23 cellular contexts compared by ENCODE assay signal in the genomic region with DNA sequence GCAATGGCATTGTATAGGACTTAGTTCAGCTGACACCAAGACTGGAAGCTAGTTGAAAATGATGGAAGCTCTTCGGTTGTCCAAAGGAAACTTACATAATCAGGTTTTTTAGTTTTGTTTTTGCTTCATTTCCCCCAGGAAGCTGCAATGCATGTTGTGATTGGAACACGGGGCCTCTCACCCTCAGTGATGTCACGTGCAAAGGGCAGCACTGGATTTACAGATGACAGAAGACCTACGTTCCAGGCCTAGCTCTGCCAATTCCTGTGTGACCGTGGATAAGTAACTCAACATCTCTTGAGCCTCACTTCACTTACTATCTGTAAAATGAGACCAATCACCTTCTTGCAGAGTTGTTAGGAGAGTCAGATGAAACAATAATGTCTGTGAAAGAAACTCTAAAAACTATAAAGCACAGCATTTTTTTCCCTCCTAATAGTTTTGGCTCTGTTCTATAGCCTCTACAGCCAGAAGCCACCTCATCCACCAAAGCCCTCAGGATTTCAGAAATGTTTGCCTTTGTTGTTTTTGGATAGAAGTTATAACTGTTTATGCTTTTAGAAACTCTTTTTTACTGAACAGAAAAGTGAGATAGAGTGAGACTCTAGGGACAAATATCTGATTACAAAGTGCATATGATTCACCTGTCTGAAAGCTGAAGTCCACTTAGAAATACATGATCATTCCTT.
"Had no signal": no experiment of that assay in that cellular context is flagged by ENCODE, and none has a peak within 500 bp of the region (broad histone marks: within the 10 kb centered on the region; RNA-seq: fewer than 3 reads in every experiment).

No MANE protein-coding gene starts in this region.

- H3K27ac ChIP-seq: adrenal gland, KMS-11, SJCRH30, VCaP had no signal

- H3K9me3 ChIP-seq: adrenal gland, SJCRH30, SK-N-SH had no signal

- H3K27me3 Mint-ChIP-seq: activated CD4-positive, alpha-beta memory T cell treated with anti-CD3 and anti-CD28 coated beads, Interleukin-2, amount 10 ng/mL, durations not matched to agents 7 days and 5 days; activated CD4-positive, alpha-beta T cell treated with anti-CD3 and anti-CD28 coated beads, Interleukin-2, amount 10 ng/mL, durations not matched to agents 7 days and 5 days; activated T-helper 17 cell treated with anti-CD3 and anti-CD28 coated beads, Interleukin-2, amount 50 U/mL, for 72 hours; central memory CD8-positive, alpha-beta T cell had no signal

- H3K4me3 ChIP-seq: adrenal gland, SJCRH30 had no signal

- H3K27ac Mint-ChIP-seq: activated CD4-positive, alpha-beta memory T cell treated with anti-CD3 and anti-CD28 coated beads, Interleukin-2, amount 10 ng/mL, durations not matched to agents 7 days and 5 days; activated CD4-positive, alpha-beta T cell treated with anti-CD3 and anti-CD28 coated beads, Interleukin-2, amount 10 ng/mL, durations not matched to agents 7 days and 5 days; activated naive CD4-positive, alpha-beta T cell treated with anti-CD3 and anti-CD28 coated beads for 36 hours; activated naive CD8-positive, alpha-beta T cell treated with anti-CD3 and anti-CD28 coated beads for 36 hours; activated T-helper 17 cell treated with anti-CD3 and anti-CD28 coated beads, Interleukin-2, amount 50 U/mL, for 72 hours had no signal

- H3K27me3 ChIP-seq: adrenal gland, SJCRH30 had no signal

- H3K9ac ChIP-seq: KMS-11, SK-N-SH had no signal

- H3K4me3 Mint-ChIP-seq: activated CD4-positive, alpha-beta memory T cell treated with anti-CD3 and anti-CD28 coated beads, Interleukin-2, amount 10 ng/mL, durations not matched to agents 7 days and 5 days; activated CD4-positive, alpha-beta T cell treated with anti-CD3 and anti-CD28 coated beads, Interleukin-2, amount 10 ng/mL, durations not matched to agents 7 days and 5 days; activated naive CD4-positive, alpha-beta T cell treated with anti-CD3 and anti-CD28 coated beads for 36 hours; activated naive CD8-positive, alpha-beta T cell treated with anti-CD3 and anti-CD28 coated beads for 36 hours; activated T-helper 17 cell treated with anti-CD3 and anti-CD28 coated beads, Interleukin-2, amount 50 U/mL, for 72 hours; central memory CD8-positive, alpha-beta T cell had no signal

- DNase-seq: activated CD4-positive, alpha-beta memory T cell treated with anti-CD3 and anti-CD28 coated beads, Interleukin-2, amount 10 ng/mL, durations not matched to agents 7 days and 5 days; activated CD4-positive, alpha-beta T cell treated with anti-CD3 and anti-CD28 coated beads, Interleukin-2, amount 10 ng/mL, durations not matched to agents 7 days and 5 days; activated CD4-positive, CD25-positive, alpha-beta regulatory T cell; activated gamma-delta T cell; activated naive CD4-positive, alpha-beta T cell treated with anti-CD3 and anti-CD28 coated beads for 36 hours; activated naive CD8-positive, alpha-beta T cell treated with anti-CD3 and anti-CD28 coated beads for 36 hours; activated T-cell treated with anti-CD3 and anti-CD28 coated beads for 4 hours; activated T-cell treated with anti-CD3 and anti-CD28 coated beads, Interleukin-2, amount 50 U/mL, for 48 hours; adrenal gland; anterior cingulate cortex; NCI-H1092 treated with DMSO at 0.1 percent for 48 hours; NCI-H1436; NCI-H1694 treated with DMSO at 0.1 percent for 48 hours; NCI-H2029 treated with DMSO at 0.1 percent for 48 hours; NCI-H510A treated with DMSO at 0.1 percent for 48 hours; NCI-H69; SJCRH30; SK-N-SH; T-helper 1 cell had no signal

- H3K9me3 Mint-ChIP-seq: activated CD4-positive, alpha-beta memory T cell treated with anti-CD3 and anti-CD28 coated beads, Interleukin-2, amount 10 ng/mL, durations not matched to agents 7 days and 5 days; activated CD4-positive, alpha-beta T cell treated with anti-CD3 and anti-CD28 coated beads, Interleukin-2, amount 10 ng/mL, durations not matched to agents 7 days and 5 days; activated naive CD4-positive, alpha-beta T cell treated with anti-CD3 and anti-CD28 coated beads for 36 hours; activated naive CD8-positive, alpha-beta T cell treated with anti-CD3 and anti-CD28 coated beads for 36 hours; activated T-helper 17 cell treated with anti-CD3 and anti-CD28 coated beads, Interleukin-2, amount 50 U/mL, for 72 hours; central memory CD8-positive, alpha-beta T cell had no signal

- ATAC-seq: activated T-helper 17 cell treated with anti-CD3 and anti-CD28 coated beads, Interleukin-2, amount 50 U/mL, for 72 hours had no signal
